8 cellular contexts compared by ENCODE assay signal in the genomic region with DNA sequence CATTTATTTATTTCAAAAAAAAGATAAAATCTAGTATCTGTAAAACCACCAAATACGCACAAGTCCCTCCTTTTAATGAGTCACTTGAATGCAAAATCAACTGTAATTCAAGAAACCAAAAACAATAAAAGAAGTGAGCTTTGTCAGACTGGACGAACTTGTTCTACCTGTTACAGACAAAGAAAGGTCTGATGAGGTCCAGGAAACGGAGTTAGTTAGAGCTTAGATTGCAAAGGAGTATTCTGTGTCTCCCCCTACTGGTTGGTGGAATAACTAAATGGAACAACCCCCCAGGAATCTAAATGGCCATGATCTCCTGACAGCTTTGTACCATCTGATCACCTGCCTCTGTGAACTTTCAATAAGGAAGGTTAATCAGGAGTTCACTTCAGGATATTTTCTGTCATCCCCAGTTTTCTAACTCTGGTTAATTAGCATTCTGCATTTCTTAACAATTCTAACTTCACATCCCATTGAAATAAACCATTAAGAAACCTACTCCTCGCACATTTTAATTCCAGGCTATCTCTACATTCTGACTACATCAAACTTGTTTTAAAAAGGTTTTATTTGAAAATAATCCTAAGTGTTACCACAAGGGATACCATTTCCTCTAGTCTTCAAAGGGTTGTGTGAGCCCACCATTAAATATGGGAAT.
DNase-seq lines count a peak whose midpoint lies in the region; ATAC-seq and TF ChIP-seq lines count a peak whose summit lies in the region.

No MANE protein-coding gene starts in this region.

- peak overlapping the region in 8 of 9 donors; percentile 61 to 88 (median 74) for H3K27ac Mint-ChIP-seq in naive thymus-derived CD4-positive, alpha-beta T cell

- DNase-seq in stimulated activated CD4-positive, alpha-beta T cell treated with anti-CD3 and anti-CD28 coated beads, Interleukin-4, amount 100 ng/mL, for 24 hours, result peak; percentile 54
- DNase-seq in stimulated activated CD4-positive, alpha-beta T cell treated with anti-CD3 and anti-CD28 coated beads, Interleukin-12 subunit alpha, Interleukin-12 subunit beta, amount 100 ng/mL, for 4 hours, result no peak
- DNase-seq in HAP-1 (ENCODE audit: low spot score in 2 of 2), result peak; percentile 35 to 66
- peak; percentile 81 for DNase-seq in LoVo (ENCODE audit: low spot score)
- DNase-seq in SHP77 treated with DMSO at 0.1 percent for 48 hours (lab: John Stamatoyannopoulos, UW), result peak; percentile 51
- peak; percentile 73 for DNase-seq in colonic mucosa
- peak in 7 of 9 donors; percentile 69 to 85 (median 79) for DNase-seq in naive thymus-derived CD4-positive, alpha-beta T cell
- no peak for DNase-seq in coronary artery (ENCODE audit: low spot score)

- H3K4me1 ChIP-seq in HAP-1 (no peaks in the 10 kb centered on the region), colonic mucosa (peaks cover 5% of the 10 kb centered on the region)
- H3K4me1 ChIP-seq in naive thymus-derived CD4-positive, alpha-beta T cell (ENCODE audit: control insufficient read depth in 2 of 2, insufficient read depth in 2 of 2, low read length in 2 of 2), result peaks cover 4 to 29% of the 10 kb centered on the region in 2 donors

- peak; percentile 98 for ATAC-seq in naive thymus-derived CD4-positive, alpha-beta T cell

- H3K36me3 Mint-ChIP-seq in naive thymus-derived CD4-positive, alpha-beta T cell, result peaks cover 0 to 17% (median 0%) of the 10 kb centered on the region in 5 donors

- TF ChIP-seq CTCF in colonic mucosa (IDR thresholded peaks at IDR 0.05) (peak; percentile 69), coronary artery (IDR thresholded peaks at IDR 0.05) (no peak)

- no peak overlapping the region for H3K9ac ChIP-seq in colonic mucosa (ENCODE audit: low read depth in 2 of 2, low read length in 2 of 2)

- H3K4me1 Mint-ChIP-seq in naive thymus-derived CD4-positive, alpha-beta T cell, result peaks cover 17 to 55% (median 45%) of the 10 kb centered on the region in 7 donors

- H3K27me3 ChIP-seq in HAP-1 (ENCODE audit: low read depth) (no peaks in the 10 kb centered on the region), colonic mucosa (no peaks in the 10 kb centered on the region)
- H3K27me3 ChIP-seq in naive thymus-derived CD4-positive, alpha-beta T cell (ENCODE audit: control insufficient read depth in 2 of 2, insufficient read depth in 2 of 2, low read length in 2 of 2), result no peaks in the 10 kb centered on the region

- peak overlapping the region in 6 of 10 donors; percentile 2 to 45 (median 12) for H3K4me3 Mint-ChIP-seq in naive thymus-derived CD4-positive, alpha-beta T cell

- no peaks in the 10 kb centered on the region for H3K36me3 ChIP-seq in HAP-1 (replicated peaks)
- H3K36me3 ChIP-seq in colonic mucosa, result no peaks in the 10 kb centered on the region
- H3K36me3 ChIP-seq in naive thymus-derived CD4-positive, alpha-beta T cell (ENCODE audit: control insufficient read depth in 2 of 3, insufficient read depth in 3 of 3, low read length in 3 of 3), result no peaks in the 10 kb centered on the region

- intact Hi-C loops in colonic mucosa (cut with DNase I), result no loop called here
- intact Hi-C loops in naive thymus-derived CD4-positive, alpha-beta T cell (cut with micrococcal nuclease), result loop anchor here (1.0 to 5.0 kb wide), 15 partner anchors 17 to 916 kb away; no protein-coding TSS in a partner anchor

- H3K9me3 ChIP-seq in HAP-1, result no peaks in the 10 kb centered on the region
- H3K9me3 ChIP-seq in colonic mucosa, result no peaks in the 10 kb centered on the region
- H3K9me3 ChIP-seq in naive thymus-derived CD4-positive, alpha-beta T cell (ENCODE audit: control insufficient read depth in 2 of 3, low read length in 3 of 3), result no peaks in the 10 kb centered on the region

- peak overlapping the region; percentile 56 for H3K27ac ChIP-seq in colonic mucosa
- peak overlapping the region; percentile 15 for H3K27ac ChIP-seq in naive thymus-derived CD4-positive, alpha-beta T cell (ENCODE audit: low read depth, low read length)
- no peak overlapping the region for H3K27ac ChIP-seq in coronary artery

- H3K4me3 ChIP-seq in HAP-1 (no peak overlapping the region), colonic mucosa (no peak overlapping the region), coronary artery (no peak overlapping the region)
- H3K4me3 ChIP-seq in naive thymus-derived CD4-positive, alpha-beta T cell (ENCODE audit: low read length), result no peak overlapping the region

- POLR2A ChIA-PET in naive thymus-derived CD4-positive, alpha-beta T cell (lab: Charles Lee), result interaction anchor here (0.6 to 3.0 kb wide), 14 partner anchors 14 to 366 kb away, joined by 3 to 27 read pairs (median 3); no protein-coding TSS in a partner anchor

- no peaks in the 10 kb centered on the region for H3K27me3 Mint-ChIP-seq in naive thymus-derived CD4-positive, alpha-beta T cell

- CTCF ChIA-PET in naive thymus-derived CD4-positive, alpha-beta T cell (lab: Charles Lee), result interaction anchor here (0.7 to 4.1 kb wide), 32 partner anchors 9 to 1098 kb away, joined by 3 to 54 read pairs (median 4); no protein-coding TSS in a partner anchor

- peaks cover 0 to 4% (median 0%) of the 10 kb centered on the region in 11 donors for H3K9me3 Mint-ChIP-seq in naive thymus-derived CD4-positive, alpha-beta T cell

- in situ Hi-C loops in HAP-1 (cut with MboI; ENCODE audit: low sequenced_read_pairs), result no loop called here

Comparison
In these comparisons a context has a peak if more than half of its experiments do, and no peak if none do; other contexts are left out.
1. DNase-seq: peak in stimulated activated CD4-positive, alpha-beta T cell treated with anti-CD3 and anti-CD28 coated beads, Interleukin-4, amount 100 ng/mL, for 24 hours (single experiment), HAP-1 (2 of 2), LoVo (single experiment), SHP77 treated with DMSO at 0.1 percent for 48 hours (single experiment), colonic mucosa (single experiment) and naive thymus-derived CD4-positive, alpha-beta T cell (7 of 9); none in stimulated activated CD4-positive, alpha-beta T cell treated with anti-CD3 and anti-CD28 coated beads, Interleukin-12 subunit alpha, Interleukin-12 subunit beta, amount 100 ng/mL, for 4 hours (single experiment) and coronary artery (single experiment).
2. H3K27ac ChIP-seq: peak in colonic mucosa (single experiment) and naive thymus-derived CD4-positive, alpha-beta T cell (single experiment); none in coronary artery (0 of 2).